Comparison of ENCODE assay signal across 1 cellular context in the genomic region with DNA sequence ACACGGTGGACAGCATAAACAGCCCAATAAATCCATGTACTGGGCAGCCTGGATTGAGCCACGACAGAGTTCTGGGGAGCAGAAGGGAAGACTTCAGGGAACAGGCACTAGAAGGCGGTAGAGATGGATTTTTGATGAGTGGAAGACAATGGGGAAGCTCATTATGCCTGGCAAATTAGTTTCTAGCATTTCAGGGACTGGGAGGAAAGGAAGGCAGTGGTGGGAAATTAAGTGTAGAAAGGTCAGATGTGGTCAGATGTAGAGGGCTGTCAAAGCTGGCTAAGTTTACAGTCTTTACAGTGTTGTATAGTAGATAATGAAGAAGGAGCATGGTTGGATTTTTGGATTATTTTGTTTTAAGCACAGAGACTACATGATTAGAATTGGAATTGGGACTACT.
TF ChIP-seq lines count a peak whose summit lies in the region.

No MANE protein-coding gene starts in this region.

TF ChIP-seq in K562, 482 proteins besides CTCF, POLR2A, EP300 and RAD21 (continued from another document):
- peak in 1 of 2 experiments; percentile 3; a peak in 1 of 4 replicates for TF ChIP-seq RCOR1 (IDR thresholded peaks at IDR 0.05; ENCODE audit: borderline replicate concordance in 1 of 2, low read depth in 2 of 2, low read length in 2 of 2)
- TF ChIP-seq, protein P1, sequence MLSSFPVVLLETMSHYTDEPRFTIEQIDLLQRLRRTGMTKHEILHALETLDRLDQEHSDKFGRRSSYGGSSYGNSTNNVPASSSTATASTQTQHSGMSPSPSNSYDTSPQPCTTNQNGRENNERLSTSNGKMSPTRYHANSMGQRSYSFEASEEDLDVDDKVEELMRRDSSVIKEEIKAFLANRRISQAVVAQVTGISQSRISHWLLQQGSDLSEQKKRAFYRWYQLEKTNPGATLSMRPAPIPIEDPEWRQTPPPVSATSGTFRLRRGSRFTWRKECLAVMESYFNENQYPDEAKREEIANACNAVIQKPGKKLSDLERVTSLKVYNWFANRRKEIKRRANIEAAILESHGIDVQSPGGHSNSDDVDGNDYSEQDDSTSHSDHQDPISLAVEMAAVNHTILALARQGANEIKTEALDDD (IDR thresholded peaks at IDR 0.05), result peak; percentile 77
- no peak for TF ChIP-seq FOXK2 (conservative IDR thresholded peaks at IDR 0.05 in 1 of 2, IDR thresholded peaks at IDR 0.05 in 1 of 2; ENCODE audit: low read depth in 2 of 2)
